Comparison of ENCODE assay signal across 9 cellular contexts in the genomic region with DNA sequence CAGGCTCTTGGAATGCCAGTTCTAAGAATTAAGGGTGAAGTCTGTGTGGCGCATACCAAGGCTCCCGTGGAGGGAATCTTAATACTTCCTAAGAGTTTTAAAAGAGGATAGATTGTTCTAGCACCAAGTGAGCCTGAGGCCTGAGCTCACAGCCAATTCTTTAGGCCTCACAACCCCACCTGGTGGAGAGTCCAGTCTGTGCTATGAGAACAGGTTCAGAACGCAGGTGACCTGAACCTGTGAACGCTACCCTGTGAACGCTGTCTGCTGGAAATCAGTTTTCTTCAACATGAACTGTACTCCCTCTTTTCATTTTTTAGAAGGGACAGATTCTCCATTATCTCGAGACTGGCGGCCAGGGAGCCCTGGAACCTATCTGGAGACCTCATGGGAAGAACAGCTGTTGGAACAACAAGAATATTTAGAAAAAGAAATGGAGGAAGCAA. TPM values are rescaled to one million over a fixed set of nuclear protein-coding genes. Genes with fewer than 3 reads are reported as not detected.
A peak's percentile ranks its signal among the peaks of the same experiment; 100 is the strongest.
DNase-seq lines count a peak whose midpoint lies in the region; ATAC-seq and TF ChIP-seq lines count a peak whose summit lies in the region.
"Had no signal": no experiment of that assay in that cellular context is flagged by ENCODE, and none has a peak within 500 bp of the region (broad histone marks: within the 10 kb centered on the region; RNA-seq: fewer than 3 reads in every experiment).

No MANE protein-coding gene starts in this region.

- TF ChIP-seq RAD21 in SK-N-SH (IDR thresholded peaks at IDR 0.05; ENCODE audit: low read length): peak; percentile 74

- H3K27me3 ChIP-seq in SK-N-SH (ENCODE audit: insufficient read depth): no peaks in the 10 kb centered on the region
- no peaks in the 10 kb centered on the region for H3K27me3 ChIP-seq in ascending aorta
- peaks cover 6% of the 10 kb centered on the region for H3K27me3 ChIP-seq in iPS-18a (ENCODE audit: control insufficient read depth, insufficient read depth, low read length)
- H3K27me3 ChIP-seq in spleen (replicated peaks in 1 of 7): peaks cover 0 to 38% (median 8%) of the 10 kb centered on the region in 7 donors

- ATAC-seq in HG03442 (IDR thresholded peaks at IDR 0.05; ENCODE audit: unreplicated experiment): peak; percentile 66

- peaks cover 13 to 16% of the 10 kb centered on the region in 2 experiments; a peak in 3 of 4 replicates for H3K4me1 ChIP-seq in SK-N-SH (ENCODE audit: control insufficient read depth in 1 of 2, insufficient read depth in 2 of 2, low read depth in 1 of 2, low read length in 1 of 2)
- H3K4me1 ChIP-seq in ascending aorta: peaks cover 3 to 17% of the 10 kb centered on the region in 2 donors
- H3K4me1 ChIP-seq in iPS-18a (ENCODE audit: control insufficient read depth, low read depth, low read length): peaks cover 40% of the 10 kb centered on the region
- H3K4me1 ChIP-seq in spleen: peaks cover 5 to 18% (median 12%) of the 10 kb centered on the region in 6 donors

- peak; percentile 67 for TF ChIP-seq CTCF in SK-N-SH (IDR thresholded peaks at IDR 0.05)
- peak; percentile 34 to 57 (median 42) for TF ChIP-seq CTCF in ascending aorta (IDR thresholded peaks at IDR 0.05)
- TF ChIP-seq CTCF in spleen (IDR thresholded peaks at IDR 0.05 in 8 of 11, conservative IDR thresholded peaks at IDR 0.05 in 3 of 11): peak in 6 of 11 experiments; percentile 7 to 48 (median 42)

- CTCF ChIA-PET in SK-N-SH (lab: Yijun Ruan, JAX): interaction anchor here (0.5 to 14.8 kb wide), 22 partner anchors 8 to 193 kb away, joined by 3 to 272 read pairs (median 6); partner anchors contain the start of genes BCO2 and DIXDC1

- no peaks in the 10 kb centered on the region for H4K20me1 ChIP-seq in SK-N-SH (ENCODE audit: insufficient read depth)
- H4K20me1 ChIP-seq: BLaER1 treated with 17β-estradiol and CSF1 and Interleukin-3, amounts not matched to agents 10 nM and 100 nM had no signal

- no peak overlapping the region for H2AFZ ChIP-seq in SK-N-SH (ENCODE audit: low read depth)

- DNase-seq in NCI-H1417 (lab: John Stamatoyannopoulos, UW) (peak; percentile 23 to 76 (median 58)), NCI-H1417 treated with DMSO at 0.1 percent for 48 hours (lab: John Stamatoyannopoulos, UW) (no peak), SK-N-SH (peak; percentile 44), ascending aorta (ENCODE audit: low spot score in 2 of 2) (no peak), spleen (no peak), AG08396 (ENCODE audit: low spot score) (no peak)

- TF ChIP-seq POLR2A in spleen (IDR thresholded peaks at IDR 0.05): no peak

- H3K4me2 ChIP-seq in SK-N-SH: no peak overlapping the region
- H3K4me2 ChIP-seq: BLaER1 treated with 17β-estradiol and CSF1 and Interleukin-3, amounts not matched to agents 10 nM and 100 nM had no signal

- H3K9me2 ChIP-seq in SK-N-SH: no peaks in the 10 kb centered on the region

- H3K36me3 ChIP-seq in SK-N-SH (replicated peaks in 1 of 2; ENCODE audit: control insufficient read depth in 1 of 2, insufficient read depth in 2 of 2, low read length in 1 of 2) (peaks cover 29 to 43% of the 10 kb centered on the region in 2 experiments), ascending aorta (peaks cover 55 to 62% of the 10 kb centered on the region in 2 donors), iPS-18a (ENCODE audit: control insufficient read depth, low read depth, low read length) (peaks cover 13% of the 10 kb centered on the region), spleen (peaks cover 0 to 8% (median 0%) of the 10 kb centered on the region in 6 donors)
- H3K36me3 ChIP-seq: BLaER1 treated with 17β-estradiol and CSF1 and Interleukin-3, amounts not matched to agents 10 nM and 100 nM had no signal

- POLR2A ChIA-PET in SK-N-SH (lab: Yijun Ruan, JAX): interaction anchor here (1.2 to 1.4 kb wide), 2 partner anchors 50 to 110 kb away, joined by 3 to 4 read pairs; partner anchors contain the start of gene ALG9

- H3K9ac ChIP-seq in SK-N-SH (no peak overlapping the region), iPS-18a (ENCODE audit: low read length) (peak overlapping the region; percentile 51)
- H3K9ac ChIP-seq: BLaER1 treated with 17β-estradiol and CSF1 and Interleukin-3, amounts not matched to agents 10 nM and 100 nM had no signal

- H3K4me3 ChIP-seq in SK-N-SH (ENCODE audit: low read depth in 2 of 2, low read length in 1 of 2) (no peak overlapping the region), ascending aorta (no peak overlapping the region), iPS-18a (ENCODE audit: low read length) (peak overlapping the region; percentile 54), spleen (no peak overlapping the region)
- H3K4me3 ChIP-seq: BLaER1 treated with 17β-estradiol and CSF1 and Interleukin-3, amounts not matched to agents 10 nM and 100 nM had no signal

- H3K79me2 ChIP-seq in SK-N-SH (ENCODE audit: insufficient read depth): peaks cover 5% of the 10 kb centered on the region; the same call in 1 of the 2 replicates

- TF ChIP-seq EP300 in SK-N-SH (IDR thresholded peaks at IDR 0.05; ENCODE audit: borderline replicate concordance in 1 of 2, low read depth in 1 of 2, low read length in 1 of 2): no peak

- H3K9me3 ChIP-seq in SK-N-SH (no peaks in the 10 kb centered on the region), ascending aorta (no peaks in the 10 kb centered on the region), iPS-18a (ENCODE audit: control insufficient read depth, low read depth, low read length) (no peaks in the 10 kb centered on the region), spleen (no peaks in the 10 kb centered on the region)
- H3K9me3 ChIP-seq: BLaER1 treated with 17β-estradiol and CSF1 and Interleukin-3, amounts not matched to agents 10 nM and 100 nM had no signal

- intact Hi-C loops in ascending aorta (cut with DNase I): no loop called here
- intact Hi-C loops in spleen (cut with DNase I; ENCODE audit: low total_unique reads): loop anchor here (10.0 kb wide), 1 partner anchor 47 kb away; the partner anchor contains the start of gene DIXDC1

- 86% methylated on average over 7 of the region's 7 CpGs for WGBS in SK-N-SH (ENCODE audit: low lambda C conversion rate)
- WGBS in spleen, 5 donors: 57 to 61% (median 58%) methylated on average over 7 of the region's 7 CpGs

- H3K27ac ChIP-seq in SK-N-SH (ENCODE audit: low read depth in 2 of 2, low read length in 1 of 2): no peak overlapping the region
- peak overlapping the region in 1 of 2 donors; percentile 35 for H3K27ac ChIP-seq in ascending aorta
- no peak overlapping the region for H3K27ac ChIP-seq in iPS-18a (ENCODE audit: low read length)
- no peak overlapping the region for H3K27ac ChIP-seq in spleen
- H3K27ac ChIP-seq: BLaER1 treated with 17β-estradiol and CSF1 and Interleukin-3, amounts not matched to agents 10 nM and 100 nM had no signal

- peaks cover 15% of the 10 kb centered on the region for H3F3A ChIP-seq in SK-N-SH (replicated peaks; ENCODE audit: insufficient read depth)

TF ChIP-seq in SK-N-SH, 30 proteins besides CTCF, POLR2A, EP300 and RAD21:
- TF ChIP-seq SMC3 (IDR thresholded peaks at IDR 0.05; ENCODE audit: low read depth, low read length) (peak; percentile 77), FOXM1 (IDR thresholded peaks at IDR 0.05; ENCODE audit: low read depth) (no peak)

RNA-seq across cellular contexts. Expression of gene DLAT, which starts 43.2 kb away (rescaled TPM):
- polyA plus RNA-seq in SK-N-SH (2012; rRNA removed) (14.4 and 17.8 TPM in 2 replicates), spleen (10 to 100 TPM in 2 of 3 donors, 1 to 10 TPM in 1; 8.1 to 13.0 (median 10.2) TPM)
- 19.4 and 20.3 TPM in 2 replicates for polyA plus RNA-seq in SK-N-SH (2012; cell fraction: cytosol; rRNA removed)
- 6.9 and 10.2 TPM in 2 replicates for polyA plus RNA-seq in SK-N-SH (2012; cell fraction: nucleus; rRNA removed)
- total RNA-seq in ascending aorta (21.3 TPM), spleen (10 to 100 TPM; 17.5 to 22.9 (median 19.2) TPM)

RNA-seq across cellular contexts. Expression of gene DIXDC1, which starts 44.9 kb away (rescaled TPM):
- polyA plus RNA-seq in SK-N-SH (2012; rRNA removed): 5.3 and 6.8 TPM in 2 replicates
- polyA plus RNA-seq in SK-N-SH (2012; cell fraction: cytosol; rRNA removed): 6.3 and 6.9 TPM in 2 replicates
- 5.9 and 9.3 TPM in 2 replicates for polyA plus RNA-seq in SK-N-SH (2012; cell fraction: nucleus; rRNA removed)
- total RNA-seq in ascending aorta: 48.9 TPM
- 10 to 100 TPM in 2 of 7 donors, 1 to 10 TPM in 5; 1.7 to 14.4 (median 7.5) TPM for total RNA-seq in spleen
- polyA plus RNA-seq in spleen: 1 to 10 TPM in 1 of 3 donors, under 1 TPM in 2; 0.78 to 1.2 (median 0.89) TPM

Comparison
In these comparisons a context has a peak if more than half of its experiments do, and no peak if none do; other contexts are left out.
1. DNase-seq: peak in NCI-H1417 (3 of 3) and SK-N-SH (single experiment); none in NCI-H1417 treated with DMSO at 0.1 percent for 48 hours (single experiment), ascending aorta (0 of 2), spleen (single experiment) and AG08396 (single experiment).
2. Peak in every context shown above with its lines, with median percentiles within 50 percentile points of each other: CTCF ChIP-seq.